Comparison of ENCODE assay signal across 8 cellular contexts in genomic region chr4:170058745-170059144, GRCh38. TPM values are rescaled to one million over a fixed set of nuclear protein-coding genes. Genes with fewer than 3 reads are reported as not detected.
"Had no signal": no experiment of that assay in that cellular context is flagged by ENCODE, and none has a peak within 500 bp of the region (broad histone marks: within the 10 kb centered on the region; RNA-seq: fewer than 3 reads in every experiment).

No MANE protein-coding gene starts in this region.

- H3K4me3 ChIP-seq: GM23338 had no signal

- H3K27ac ChIP-seq: HL-60 had no signal

- DNase-seq: H9, HCEC 1CT, KG1 had no signal

- H2AFZ ChIP-seq: GM23338 had no signal

- ATAC-seq: GM23338 had no signal

- FAIRE-seq: H1, H54 had no signal

- H3K4me2 ChIP-seq: GM23338 had no signal

RNA-seq across cellular contexts. Expression of gene AADAT, which starts 31.0 kb away (rescaled TPM):
- polyA plus RNA-seq: IgD-negative memory B cell had no signal
